In the genomic region with DNA sequence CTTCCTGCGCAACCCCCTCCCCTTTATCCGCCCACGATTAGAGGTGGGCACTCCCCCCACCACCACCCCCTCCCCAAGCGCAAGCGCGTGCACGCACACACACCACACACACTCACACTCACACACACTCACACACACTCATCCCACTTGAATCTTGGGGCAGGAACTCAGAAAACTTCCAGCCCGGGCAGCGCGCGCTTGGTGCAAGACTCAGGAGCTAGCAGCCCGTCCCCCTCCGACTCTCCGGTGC, we compare ENCODE assay signal across 8 cellular contexts. TPM values are rescaled to one million over a fixed set of nuclear protein-coding genes. Genes with fewer than 3 reads are reported as not detected.
DNase-seq lines count a peak whose midpoint lies in the region; ATAC-seq lines count a peak whose summit lies in the region.

Gene HMGA2 (plus strand): TSS at position 170 of the 250 bp plus-strand sequence. CDS start 788 bp downstream, outside the sequence.

- ATAC-seq in HG02642 (IDR thresholded peaks at IDR 0.05; ENCODE audit: poor library complexity, unreplicated experiment) (no peak), HG03045 (IDR thresholded peaks at IDR 0.05; ENCODE audit: unreplicated experiment) (no peak)

- peaks cover 80% of the 10 kb centered on the region for H3K27me3 ChIP-seq in BLaER1
- H3K27me3 ChIP-seq in MG63: no peaks in the 10 kb centered on the region
- H3K27me3 ChIP-seq in effector memory CD4-positive, alpha-beta T cell (replicated peaks; ENCODE audit: control insufficient read depth, insufficient read depth, low read length, poor library complexity, severe bottlenecking): peaks cover 7% of the 10 kb centered on the region
- H3K27me3 ChIP-seq in muscle layer of colon (ENCODE audit: control insufficient read depth in 1 of 2, insufficient read depth in 2 of 2, low read length in 2 of 2): peaks cover 41 to 55% of the 10 kb centered on the region in 2 donors

- DNase-seq in MG63: no peak
- DNase-seq in effector memory CD4-positive, alpha-beta T cell: no peak
- DNase-seq in NCI-H1105 (lab: John Stamatoyannopoulos, UW): no peak
- no peak for DNase-seq in SHP77 (lab: John Stamatoyannopoulos, UW)

- H3K36me3 ChIP-seq in BLaER1 (no peaks in the 10 kb centered on the region), MG63 (no peaks in the 10 kb centered on the region), muscle layer of colon (ENCODE audit: insufficient read depth, low read length) (no peaks in the 10 kb centered on the region)
- no peaks in the 10 kb centered on the region for H3K36me3 ChIP-seq in effector memory CD4-positive, alpha-beta T cell (ENCODE audit: control insufficient read depth, insufficient read depth, low read length)

- H3K4me1 ChIP-seq in BLaER1 (peaks cover 27% of the 10 kb centered on the region), muscle layer of colon (ENCODE audit: insufficient read depth, low read length) (peaks cover 12% of the 10 kb centered on the region)
- H3K4me1 ChIP-seq in effector memory CD4-positive, alpha-beta T cell (ENCODE audit: control insufficient read depth, insufficient read depth, low read length, poor library complexity, severe bottlenecking): peaks cover 5% of the 10 kb centered on the region

- H4K20me1 ChIP-seq in BLaER1: peaks cover 45% of the 10 kb centered on the region

- H3K4me3 ChIP-seq in BLaER1 (peak within 1 kb of the TSS; percentile 67), MG63 (peak within 1 kb of the TSS; percentile 63), muscle layer of colon (ENCODE audit: low read depth in 1 of 2, low read length in 2 of 2) (peak within 1 kb of the TSS; percentile 5 to 63)
- H3K4me3 ChIP-seq in effector memory CD4-positive, alpha-beta T cell (ENCODE audit: insufficient read depth, low read depth, low read length, poor library complexity, severe bottlenecking): peak within 1 kb of the TSS; percentile 29

- H3K9ac ChIP-seq in BLaER1: no peak within 1 kb of the TSS
- H3K9ac ChIP-seq in muscle layer of colon (ENCODE audit: low read length): no peak within 1 kb of the TSS

- peak within 1 kb of the TSS; percentile 97 for H3K4me2 ChIP-seq in BLaER1

- no peak within 1 kb of the TSS for H3K27ac ChIP-seq in BLaER1
- no peak within 1 kb of the TSS for H3K27ac ChIP-seq in effector memory CD4-positive, alpha-beta T cell (ENCODE audit: insufficient read depth, low read length, poor library complexity, severe bottlenecking)
- H3K27ac ChIP-seq in muscle layer of colon (ENCODE audit: low read depth, low read length): no peak within 1 kb of the TSS

- H3K9me3 ChIP-seq in BLaER1 (0 out of 2 replicates have a peak, but pooled peaks cover 4% of the 10 kb centered on the region), MG63 (no peaks in the 10 kb centered on the region), muscle layer of colon (ENCODE audit: low read length) (no peaks in the 10 kb centered on the region)
- H3K9me3 ChIP-seq in effector memory CD4-positive, alpha-beta T cell (ENCODE audit: control insufficient read depth, low read length): no peaks in the 10 kb centered on the region

RNA-seq across cellular contexts. Expression of gene HMGA2, which starts in this region (rescaled TPM):
- total RNA-seq in MG63 (2014; rRNA removed; shearing (Covaris generic); ENCODE audit: low replicate concordance): 0.79 and 1.1 TPM in 2 replicates
